34 cellular contexts compared by ENCODE assay signal in the genomic region with DNA sequence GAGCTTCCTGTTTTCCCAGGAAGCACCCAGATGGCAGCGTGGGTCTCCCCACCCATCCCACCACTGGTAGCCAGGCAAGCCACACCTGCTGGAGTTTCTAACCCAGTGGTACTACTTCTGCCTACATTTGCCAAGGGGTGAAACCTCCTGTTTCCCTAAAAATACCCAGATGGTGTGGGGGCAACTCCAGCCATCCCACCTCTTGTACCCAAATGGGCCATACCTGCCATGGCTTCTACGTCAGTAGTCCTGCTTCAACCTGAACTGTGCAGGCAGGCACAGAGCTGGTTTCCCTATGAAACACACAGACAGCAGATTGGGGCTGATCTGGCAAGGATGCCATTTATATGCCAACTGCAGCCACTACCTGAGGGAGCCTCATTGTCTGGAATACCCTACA.
"Had no signal": no experiment of that assay in that cellular context is flagged by ENCODE, and none has a peak within 500 bp of the region (broad histone marks: within the 10 kb centered on the region; RNA-seq: fewer than 3 reads in every experiment).

No MANE protein-coding gene starts in this region.

- H3K27me3 ChIP-seq: MG63 had no signal

- H3K36me3 ChIP-seq: MG63 had no signal

- DNase-seq: Karpas-422, Kasumi-1, MG63, MM.1S, MV-4-11, NCI-H1048, NCI-H1092, NCI-H1092 treated with DMSO at 0.1 percent for 48 hours, NCI-H1105, NCI-H1105 treated with DMSO at 0.1 percent for 48 hours, NCI-H1417, NCI-H1417 treated with DMSO at 0.1 percent for 48 hours, NCI-H1436, NCI-H1436 treated with DMSO at 0.1 percent for 48 hours, NCI-H146, NCI-H1694, NCI-H1694 treated with DMSO at 0.1 percent for 48 hours, NCI-H187, NCI-H187 treated with DMSO at 0.1 percent for 48 hours, NCI-H1930, NCI-H2029, NCI-H2029 treated with DMSO at 0.1 percent for 48 hours, NCI-H2081, NCI-H2081 treated with DMSO at 0.1 percent for 48 hours, NCI-H2107, NCI-H2171, NCI-H2171 treated with DMSO at 0.1 percent for 48 hours, NCI-H2227 treated with DMSO at 0.1 percent for 48 hours, NCI-H226, NCI-H345, NCI-H446, NCI-H446 treated with DMSO at 0.1 percent for 48 hours, NCI-H510A, NCI-H510A treated with DMSO at 0.1 percent for 48 hours had no signal

- H3K4me3 ChIP-seq: MG63 had no signal

- H3K9me3 ChIP-seq: MG63 had no signal
